In genomic region chr2:159785195-159785594, GRCh38 we compare ENCODE assay signal across 18 cellular contexts. TPM values are rescaled to one million over a fixed set of nuclear protein-coding genes. Genes with fewer than 3 reads are reported as not detected.
DNase-seq lines count a peak whose midpoint lies in the region; ATAC-seq and TF ChIP-seq lines count a peak whose summit lies in the region.
"Had no signal": no experiment of that assay in that cellular context is flagged by ENCODE, and none has a peak within 500 bp of the region (broad histone marks: within the 10 kb centered on the region; RNA-seq: fewer than 3 reads in every experiment).

No MANE protein-coding gene starts in this region.

- H3K27ac ChIP-seq in HEK293 (ENCODE audit: extremely low read depth, low read depth, low read length) = no peak overlapping the region
- H3K27ac ChIP-seq: BLaER1 treated with 17β-estradiol and CSF1 and Interleukin-3, amounts not matched to agents 10 nM and 100 nM; GM23248 had no signal

- H3K4me3 ChIP-seq in HEK293 (ENCODE audit: low read depth, low read length) (no peak overlapping the region), fibroblast of villous mesenchyme (ENCODE audit: low read depth, low read length) (no peak overlapping the region)
- H3K4me3 ChIP-seq: BLaER1 treated with 17β-estradiol and CSF1 and Interleukin-3, amounts not matched to agents 10 nM and 100 nM; GM23248 had no signal

- H3K36me3 Mint-ChIP-seq in dendritic cell treated with granulocyte-macrophage colony-stimulating factor and Interleukin-4, amounts not matched to agents 40 ng/mL and 50 ng/mL, for 4 days (ENCODE audit: low read depth) = peaks cover 27% of the 10 kb centered on the region

- TF ChIP-seq CTCF in HEK293 (tag by site-specific recombination; IDR thresholded peaks at IDR 0.05) (no peak), fibroblast of villous mesenchyme (IDR thresholded peaks at IDR 0.05; ENCODE audit: insufficient read depth, low read depth, low read length) (no peak)

- peaks cover 0 to 3% of the 10 kb centered on the region in 2 experiments; a peak in 1 of 3 replicates for H3K36me3 ChIP-seq in HEK293 (ENCODE audit: control insufficient read depth in 2 of 2, insufficient read depth in 1 of 2, low read length in 2 of 2)
- H3K36me3 ChIP-seq: BLaER1 treated with 17β-estradiol and CSF1 and Interleukin-3, amounts not matched to agents 10 nM and 100 nM had no signal

- POLR2A ChIA-PET in HEK293 (lab: Yijun Ruan, JAX) = no interaction called here

- no peaks in the 10 kb centered on the region for H3K9me3 ChIP-seq in HEK293 (ENCODE audit: control insufficient read depth, insufficient read depth, low read depth, low read length)
- H3K9me3 ChIP-seq: BLaER1 treated with 17β-estradiol and CSF1 and Interleukin-3, amounts not matched to agents 10 nM and 100 nM had no signal

- DNase-seq in fibroblast of villous mesenchyme (ENCODE audit: low read depth) (peak; percentile 42), sciatic nerve (ENCODE audit: low spot score) (no peak), NCI-H345 treated with DMSO at 0.1 percent for 48 hours (lab: John Stamatoyannopoulos, UW; ENCODE audit: unreplicated experiment) (no peak), COLO668 (lab: John Stamatoyannopoulos, UW; ENCODE audit: unreplicated experiment) (no peak), mesenteric fat pad (ENCODE audit: low spot score) (no peak)
- DNase-seq: CD4-positive, CD25-positive, alpha-beta regulatory T cell; CD8-positive, alpha-beta memory T cell; DMS153; DMS79; GDM1; GM23248; HCEC 1CT; HFFc6 had no signal

- ATAC-seq in sciatic nerve = peak; percentile 49
- ATAC-seq in HG03097 (IDR thresholded peaks at IDR 0.05; ENCODE audit: low FRiP score, unreplicated experiment) = no peak

- no peaks in the 10 kb centered on the region for H3K9me3 Mint-ChIP-seq in dendritic cell treated with granulocyte-macrophage colony-stimulating factor and Interleukin-4, amounts not matched to agents 40 ng/mL and 50 ng/mL, for 4 days
- H3K9me3 Mint-ChIP-seq: CD8-positive, alpha-beta memory T cell; HFFc6 had no signal

- CTCF ChIA-PET in HEK293 (lab: Yijun Ruan, JAX) = interaction anchor here (0.7 to 0.9 kb wide), 3 partner anchors 12 to 26 kb away, joined by 3 to 4 read pairs (median 3); no protein-coding TSS in a partner anchor

- intact Hi-C loops in dendritic cell treated with granulocyte-macrophage colony-stimulating factor and Interleukin-4, amounts not matched to agents 40 ng/mL and 50 ng/mL, for 4 days (cut with micrococcal nuclease) = no loop called here
- intact Hi-C loops in sciatic nerve (cut with DNase I) = no loop called here

- peak overlapping the region; percentile 64 for H3K27ac Mint-ChIP-seq in dendritic cell treated with granulocyte-macrophage colony-stimulating factor and Interleukin-4, amounts not matched to agents 40 ng/mL and 50 ng/mL, for 4 days
- H3K27ac Mint-ChIP-seq: B cell; CD4-positive, CD25-positive, alpha-beta regulatory T cell; CD8-positive, alpha-beta memory T cell; HFFc6 had no signal

- H3K4me1 ChIP-seq in HEK293 (ENCODE audit: control insufficient read depth, insufficient read depth, low read length) = no peaks in the 10 kb centered on the region

- peaks cover 49% of the 10 kb centered on the region for H3K4me1 Mint-ChIP-seq in dendritic cell treated with granulocyte-macrophage colony-stimulating factor and Interleukin-4, amounts not matched to agents 40 ng/mL and 50 ng/mL, for 4 days (ENCODE audit: low read depth)

- no peak overlapping the region for H3K4me3 Mint-ChIP-seq in dendritic cell treated with granulocyte-macrophage colony-stimulating factor and Interleukin-4, amounts not matched to agents 40 ng/mL and 50 ng/mL, for 4 days
- H3K4me3 Mint-ChIP-seq: B cell; CD4-positive, CD25-positive, alpha-beta regulatory T cell; CD8-positive, alpha-beta memory T cell; HFFc6 had no signal

- no peaks in the 10 kb centered on the region for H3K27me3 Mint-ChIP-seq in dendritic cell treated with granulocyte-macrophage colony-stimulating factor and Interleukin-4, amounts not matched to agents 40 ng/mL and 50 ng/mL, for 4 days
- H3K27me3 Mint-ChIP-seq: B cell had no signal

TF ChIP-seq in HEK293, 187 proteins besides CTCF, POLR2A, EP300 and RAD21:
- TF ChIP-seq ZNF624 (tag by site-specific recombination; IDR thresholded peaks at IDR 0.05) (no peak), ZSCAN16 (tag by site-specific recombination; IDR thresholded peaks at IDR 0.05) (no peak), ZNF362 (tag by site-specific recombination; IDR thresholded peaks at IDR 0.05) (peak; percentile 4; the same call in 1 of the 2 replicates), ZNF426 (tag by site-specific recombination; IDR thresholded peaks at IDR 0.05) (no peak)

RNA-seq across cellular contexts. Expression of gene CD302, which starts 12.8 kb away (rescaled TPM):
- total RNA-seq in fibroblast of villous mesenchyme (8.4 and 13.4 TPM in 2 replicates), sciatic nerve (47.1 TPM), mesenteric fat pad (95.6 TPM)
